7 cellular contexts compared by ENCODE assay signal in genomic region chr11:16603890-16604783, GRCh38.
A peak's percentile ranks its signal among the peaks of the same experiment; 100 is the strongest.
DNase-seq lines count a peak whose midpoint lies in the region; ATAC-seq and TF ChIP-seq lines count a peak whose summit lies in the region.

No MANE protein-coding gene starts in this region.

- peaks cover 9% of the 10 kb centered on the region for H3K4me1 Mint-ChIP-seq in activated T-helper 17 cell treated with anti-CD3 and anti-CD28 coated beads, Interleukin-2, amount 50 U/mL, for 72 hours

- H3K27ac ChIP-seq in heart right ventricle, result peak overlapping the region; percentile 85 to 99 (median 98)

- TF ChIP-seq CTCF in HFF-Myc (IDR thresholded peaks at IDR 0.05; ENCODE audit: low read depth, low read length, missing control alignments) (no peak), heart right ventricle (IDR thresholded peaks at IDR 0.05) (no peak)

- H3K9me3 Mint-ChIP-seq in activated T-helper 17 cell treated with anti-CD3 and anti-CD28 coated beads, Interleukin-2, amount 50 U/mL, for 72 hours, result no peaks in the 10 kb centered on the region

- intact Hi-C loops in heart right ventricle (cut with DNase I) (loop anchor here in 7 of 10 donors (2.0 to 10.0 kb wide), 10 partner anchors 139 to 959 kb away; partner anchors contain the start of gene SOX6 (in 4 of the 7)), posterior vena cava (cut with DNase I) (loop anchor here (2.0 to 10.0 kb wide), 2 partner anchors 659 to 953 kb away; no protein-coding TSS in a partner anchor)

- H3K36me3 Mint-ChIP-seq in activated T-helper 17 cell treated with anti-CD3 and anti-CD28 coated beads, Interleukin-2, amount 50 U/mL, for 72 hours (ENCODE audit: low read depth), result peaks cover 9% of the 10 kb centered on the region

- DNase-seq in HFF-Myc (ENCODE audit: extremely low read depth, low read depth) (no peak), heart right ventricle (peak; percentile 71 to 73), posterior vena cava (ENCODE audit: low spot score) (peak; percentile 90), NCI-H2171 treated with DMSO at 0.1 percent for 48 hours (lab: John Stamatoyannopoulos, UW) (no peak), NCI-H2029 treated with DMSO at 0.1 percent for 48 hours (lab: John Stamatoyannopoulos, UW) (no peak)

- H3K4me1 ChIP-seq in heart right ventricle, result peaks cover 0 to 60% (median 22%) of the 10 kb centered on the region in 9 donors

- H3K27me3 Mint-ChIP-seq in activated T-helper 17 cell treated with anti-CD3 and anti-CD28 coated beads, Interleukin-2, amount 50 U/mL, for 72 hours, result peaks cover 53% of the 10 kb centered on the region

- no peaks in the 10 kb centered on the region for H3K36me3 ChIP-seq in heart right ventricle

- H3K9me3 ChIP-seq in heart right ventricle, result no peaks in the 10 kb centered on the region

- peak overlapping the region; percentile 32 for H3K4me3 ChIP-seq in HFF-Myc (replicated peaks; ENCODE audit: low read depth, low read length)
- H3K4me3 ChIP-seq in heart right ventricle, result peak overlapping the region; percentile 57 to 95 (median 84)

- H3K27me3 ChIP-seq in heart right ventricle, result peaks cover 0 to 87% (median 0%) of the 10 kb centered on the region in 7 donors

- H3K27ac Mint-ChIP-seq in activated T-helper 17 cell treated with anti-CD3 and anti-CD28 coated beads, Interleukin-2, amount 50 U/mL, for 72 hours, result no peak overlapping the region

- 8 to 17% methylated on average over 51 to 53 of the region's 53 CpGs for WGBS in heart right ventricle, 2 donors

- H3K4me3 Mint-ChIP-seq in activated T-helper 17 cell treated with anti-CD3 and anti-CD28 coated beads, Interleukin-2, amount 50 U/mL, for 72 hours, result peak overlapping the region; percentile 18

- ATAC-seq in activated T-helper 17 cell treated with anti-CD3 and anti-CD28 coated beads, Interleukin-2, amount 50 U/mL, for 72 hours (replicated peaks), result no peak
- ATAC-seq in heart right ventricle (peak; percentile 42 to 72 (median 62)), GM21786 (IDR thresholded peaks at IDR 0.05; ENCODE audit: unreplicated experiment) (no peak)

Comparison
In these comparisons a context has a peak if more than half of its experiments do, and no peak if none do; other contexts are left out.
1. DNase-seq: peak in heart right ventricle (2 of 2) and posterior vena cava (single experiment); none in HFF-Myc (single experiment), NCI-H2171 treated with DMSO at 0.1 percent for 48 hours (single experiment) and NCI-H2029 treated with DMSO at 0.1 percent for 48 hours (single experiment).
2. ATAC-seq: peak in heart right ventricle (8 of 8); none in activated T-helper 17 cell treated with anti-CD3 and anti-CD28 coated beads, Interleukin-2, amount 50 U/mL, for 72 hours (single experiment) and GM21786 (single experiment).